Comparison of ENCODE assay signal across 8 cellular contexts in the genomic region with DNA sequence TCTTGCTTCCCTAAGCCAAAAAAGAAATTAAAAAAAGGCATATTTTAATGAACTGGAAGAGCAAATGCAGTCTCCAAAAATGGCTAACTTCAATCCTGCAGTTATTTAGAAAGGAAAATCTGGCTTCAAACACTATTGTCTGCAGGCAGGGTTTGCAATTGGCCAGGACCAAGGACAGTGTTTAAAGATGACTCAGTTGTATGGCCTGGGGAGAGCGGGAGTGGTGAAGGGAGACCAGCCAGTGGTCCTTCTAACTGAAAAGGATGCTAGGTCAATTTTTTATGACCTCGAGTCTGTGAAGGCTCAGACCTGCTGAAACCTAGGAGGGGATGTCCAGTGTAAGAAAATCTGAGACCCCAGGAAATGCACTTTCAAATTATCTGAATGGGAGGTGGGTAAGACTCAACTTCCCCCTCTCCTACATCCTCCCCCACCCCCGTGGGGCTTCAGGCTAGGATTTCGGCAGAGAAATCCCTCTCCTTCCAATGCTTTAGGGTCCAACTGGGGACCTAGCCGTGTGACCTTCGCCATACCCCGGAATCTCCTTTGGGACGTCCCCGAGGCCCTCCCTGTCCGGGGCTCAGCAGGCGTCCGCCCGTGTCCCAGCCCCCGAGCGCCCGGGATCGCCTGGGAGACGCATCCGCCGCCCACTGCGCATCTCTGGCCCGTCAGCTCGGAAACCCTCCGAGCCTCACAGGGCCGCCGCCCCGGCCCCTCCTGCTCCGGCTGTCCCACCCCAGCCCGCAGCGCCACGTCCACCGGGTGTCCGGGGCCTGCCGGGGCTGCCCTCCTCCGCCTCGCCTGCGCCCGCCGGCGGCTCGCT.
A peak's percentile ranks its signal among the peaks of the same experiment; 100 is the strongest.
DNase-seq lines count a peak whose midpoint lies in the region; ATAC-seq and TF ChIP-seq lines count a peak whose summit lies in the region.

No MANE protein-coding gene starts in this region.

- peaks cover 19% of the 10 kb centered on the region for H3K27me3 Mint-ChIP-seq in stimulated activated naive CD8-positive, alpha-beta T cell treated with anti-CD3 and anti-CD28 coated beads, Interleukin-15, amount 100 ng/mL, for 72 hours

- TF ChIP-seq CTCF in GM13976 (IDR thresholded peaks at IDR 0.05; ENCODE audit: borderline replicate concordance, control extremely low read depth, extremely low read depth, insufficient read depth, missing control alignments), result no peak

- in situ Hi-C loops in GM13976 (cut with MboI; ENCODE audit: low sequenced_read_pairs, unreplicated experiment), result no loop called here

- H3K27ac Mint-ChIP-seq in stimulated activated naive CD8-positive, alpha-beta T cell treated with anti-CD3 and anti-CD28 coated beads, Interleukin-15, amount 100 ng/mL, for 72 hours, result no peak overlapping the region

- peak overlapping the region; percentile 66 to 74 for H3K4me3 Mint-ChIP-seq in stimulated activated naive CD8-positive, alpha-beta T cell treated with anti-CD3 and anti-CD28 coated beads, Interleukin-15, amount 100 ng/mL, for 72 hours

- H3K4me1 Mint-ChIP-seq in stimulated activated naive CD8-positive, alpha-beta T cell treated with anti-CD3 and anti-CD28 coated beads, Interleukin-15, amount 100 ng/mL, for 72 hours, result peaks cover 6% of the 10 kb centered on the region

- ATAC-seq in HG02884 (IDR thresholded peaks at IDR 0.05; ENCODE audit: unreplicated experiment), result peak; percentile 46
- ATAC-seq in stimulated activated naive CD8-positive, alpha-beta T cell treated with anti-CD3 and anti-CD28 coated beads, Interleukin-15, amount 100 ng/mL, for 72 hours, result peak; percentile 73
- no peak for ATAC-seq in GM18498 (IDR thresholded peaks at IDR 0.05; ENCODE audit: unreplicated experiment)

- H3K9me3 Mint-ChIP-seq in stimulated activated naive CD8-positive, alpha-beta T cell treated with anti-CD3 and anti-CD28 coated beads, Interleukin-15, amount 100 ng/mL, for 72 hours, result no peaks in the 10 kb centered on the region

- DNase-seq in AG08395 (ENCODE audit: low spot score), result peak; percentile 46
- DNase-seq in GM13976 (ENCODE audit: low spot score), result peak; percentile 51
- peak; percentile 99 for DNase-seq in NCI-H748 (lab: John Stamatoyannopoulos, UW; ENCODE audit: unreplicated experiment)
- DNase-seq in cerebellar cortex (ENCODE audit: low spot score), result peak; percentile 26
- DNase-seq in left kidney (ENCODE audit: low read depth, low spot score), result peak; percentile 65
- peak in 1 of 2 donors; percentile 23 for DNase-seq in stimulated activated naive CD8-positive, alpha-beta T cell treated with anti-CD3 and anti-CD28 coated beads, Interleukin-15, amount 100 ng/mL, for 72 hours
